ENCODE assay signal across 8 cellular contexts in the genomic region with DNA sequence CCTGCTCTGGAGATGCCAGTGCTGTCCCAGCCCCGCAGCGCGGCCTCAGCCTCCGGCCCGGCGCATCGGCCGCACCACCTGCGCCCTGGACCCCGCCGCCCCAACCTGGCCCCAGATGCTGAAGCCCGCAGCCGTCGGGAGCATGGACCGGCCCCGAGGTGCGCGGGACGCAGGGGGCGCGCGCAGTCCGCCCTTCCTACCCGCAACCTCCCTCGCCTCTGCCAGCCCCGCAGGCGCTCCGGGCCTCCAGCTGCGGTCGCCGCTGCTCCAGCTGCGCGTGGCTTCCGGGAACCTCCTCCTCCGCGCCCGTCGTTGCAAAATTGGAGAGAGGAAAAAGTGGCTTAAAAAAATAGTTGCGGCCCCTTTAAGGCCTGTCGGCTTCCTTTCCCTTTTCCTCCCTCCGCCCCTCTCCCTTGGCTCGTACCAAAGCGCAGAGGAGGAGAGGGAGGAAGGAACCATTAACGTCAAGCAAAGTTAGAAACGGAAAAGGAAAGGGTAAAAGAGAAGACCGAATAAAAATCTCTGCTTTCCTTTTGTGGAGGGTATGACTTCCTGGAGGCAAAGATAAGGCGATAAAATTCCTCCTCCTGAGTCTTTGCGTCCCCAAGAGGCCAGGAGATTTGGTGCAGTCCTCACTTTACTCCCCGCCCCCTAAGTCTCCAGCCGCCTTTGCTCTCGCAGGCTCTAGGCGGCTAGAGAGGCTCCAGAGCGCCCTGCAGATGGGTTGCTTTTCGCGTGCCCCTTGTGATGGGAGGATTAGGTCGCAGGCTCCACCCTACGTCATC. TPM values are rescaled to one million over a fixed set of nuclear protein-coding genes. Genes with fewer than 3 reads are reported as not detected.
DNase-seq lines count a peak whose midpoint lies in the region; ATAC-seq and TF ChIP-seq lines count a peak whose summit lies in the region.

A gene with protein sequence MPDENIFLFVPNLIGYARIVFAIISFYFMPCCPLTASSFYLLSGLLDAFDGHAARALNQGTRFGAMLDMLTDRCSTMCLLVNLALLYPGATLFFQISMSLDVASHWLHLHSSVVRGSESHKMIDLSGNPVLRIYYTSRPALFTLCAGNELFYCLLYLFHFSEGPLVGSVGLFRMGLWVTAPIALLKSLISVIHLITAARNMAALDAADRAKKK (minus strand): TSS at position 343 of the 785 bp plus-strand sequence. CDS start 369 bp downstream, outside the sequence.

- 0 to 1% (median 0%) methylated on average over 30 to 57 of the region's 57 CpGs for WGBS in spleen, 5 donors

- DNase-seq in AG09319 (ENCODE audit: extremely low read depth, low read depth) = peak; percentile 94
- DNase-seq in NCI-H345 treated with DMSO at 0.1 percent for 48 hours (lab: John Stamatoyannopoulos, UW; ENCODE audit: unreplicated experiment) = peak; percentile 96
- DNase-seq in activated CD4-positive, CD25-positive, alpha-beta regulatory T cell (lab: John Stamatoyannopoulos, UW) = peak; percentile 64 to 87 (median 82)
- DNase-seq in central memory CD4-positive, alpha-beta T cell = peak; percentile 94
- peak; percentile 98 for DNase-seq in inferior parietal cortex (ENCODE audit: extremely low spot score)
- DNase-seq in spleen = peak; percentile 97

- peak in 1 of 3 donors; percentile 78 for TF ChIP-seq POLR2A in spleen (IDR thresholded peaks at IDR 0.05)

- H3K4me1 ChIP-seq in spleen = peaks cover 17 to 36% (median 29%) of the 10 kb centered on the region in 6 donors

- intact Hi-C loops in spleen (cut with DNase I; ENCODE audit: low total_unique reads) = no loop called here

- TF ChIP-seq CTCF in AG09319 (IDR thresholded peaks at IDR 0.05; ENCODE audit: low read depth, low read length) (peak; percentile 64), spleen (IDR thresholded peaks at IDR 0.05 in 8 of 11, conservative IDR thresholded peaks at IDR 0.05 in 3 of 11) (peak; percentile 28 to 86 (median 70))

- no peaks in the 10 kb centered on the region for H3K9me3 ChIP-seq in spleen

- peak; percentile 94 for ATAC-seq in GM18909 (IDR thresholded peaks at IDR 0.05; ENCODE audit: poor library complexity, unreplicated experiment)
- ATAC-seq in HG03196 (IDR thresholded peaks at IDR 0.05; ENCODE audit: unreplicated experiment) = peak; percentile 89

- peak within 1 kb of the TSS; percentile 91 to 97 (median 94) for H3K27ac ChIP-seq in spleen

- H3K27me3 ChIP-seq in spleen (replicated peaks in 1 of 7) = no peaks in the 10 kb centered on the region

- H3K36me3 ChIP-seq in spleen = peaks cover 0 to 34% (median 31%) of the 10 kb centered on the region in 6 donors

- peak within 1 kb of the TSS; percentile 92 to 99 (median 96) for H3K4me3 ChIP-seq in spleen

RNA-seq across cellular contexts. Expression of the gene that starts here (rescaled TPM):
- total RNA-seq in spleen = 10 to 100 TPM; 50.2 to 81.2 (median 68.9) TPM
- 10 to 100 TPM; 43.7 to 67.1 (median 53.1) TPM for polyA plus RNA-seq in spleen

Comparison
In these comparisons a context has a peak if more than half of its experiments do, and no peak if none do; other contexts are left out.
1. Peak in every context shown above with its lines: DNase-seq, ATAC-seq, H3K4me3 ChIP-seq and H3K27ac ChIP-seq.